Comparison of ENCODE assay signal across 19 cellular contexts in genomic region chr3:64392001-64392400, GRCh38.
"Had no signal": no experiment of that assay in that cellular context is flagged by ENCODE, and none has a peak within 500 bp of the region (broad histone marks: within the 10 kb centered on the region; RNA-seq: fewer than 3 reads in every experiment).

No MANE protein-coding gene starts in this region.

- H3K27ac Mint-ChIP-seq: activated T-helper 17 cell treated with anti-CD3 and anti-CD28 coated beads, Interleukin-2, amount 50 U/mL, for 72 hours; natural killer cell had no signal

- FAIRE-seq: frontal cortex, small intestine had no signal

- H3K9me3 ChIP-seq: body of pancreas, heart right ventricle, right atrium auricular region, transverse colon had no signal

- DNase-seq: activated CD4-positive, alpha-beta T cell treated with anti-CD3 and anti-CD28 coated beads, Interleukin-2, amount 50 U/mL, for 48 hours; activated CD4-positive, CD25-positive, alpha-beta regulatory T cell treated with anti-CD3 and anti-CD28 coated beads, Interleukin-2, amount 50 U/mL, for 72 hours; activated naive CD4-positive, alpha-beta T cell treated with Interleukin-2 at 50 U/mL for 16 hours; body of pancreas; central memory CD4-positive, alpha-beta T cell; heart right ventricle; natural killer cell; small intestine; stimulated activated CD4-positive, alpha-beta T cell treated with anti-CD3 and anti-CD28 coated beads, Interleukin-4, amount 100 ng/mL, for 24 hours; stimulated activated CD8-positive, alpha-beta memory T cell treated with anti-CD3 and anti-CD28 coated beads, Interleukin-4, amount 100 ng/mL, for 48 hours; stimulated activated naive CD4-positive, alpha-beta T cell treated with Interleukin-2 at 50 U/mL for 16 hours; substantia nigra; transverse colon had no signal

- H3K36me3 Mint-ChIP-seq: natural killer cell had no signal

- H3K4me1 Mint-ChIP-seq: activated T-helper 17 cell treated with anti-CD3 and anti-CD28 coated beads, Interleukin-2, amount 50 U/mL, for 72 hours; natural killer cell had no signal

- H3K36me3 ChIP-seq: heart right ventricle, right atrium auricular region, transverse colon had no signal

- H3K4me1 ChIP-seq: body of pancreas, right atrium auricular region, transverse colon had no signal

- H3K27ac ChIP-seq: body of pancreas, coronary artery, heart right ventricle, right atrium auricular region, transverse colon had no signal

- H3K4me3 Mint-ChIP-seq: activated T-helper 17 cell treated with anti-CD3 and anti-CD28 coated beads, Interleukin-2, amount 50 U/mL, for 72 hours; natural killer cell had no signal

- ATAC-seq: activated T-helper 17 cell treated with anti-CD3 and anti-CD28 coated beads, Interleukin-2, amount 50 U/mL, for 72 hours; body of pancreas; esophagus mucosa; natural killer cell had no signal

- H3K9me3 Mint-ChIP-seq: activated T-helper 17 cell treated with anti-CD3 and anti-CD28 coated beads, Interleukin-2, amount 50 U/mL, for 72 hours had no signal

- H3K27me3 ChIP-seq: body of pancreas, heart right ventricle, right atrium auricular region, transverse colon had no signal

- H3K4me3 ChIP-seq: body of pancreas, coronary artery, heart right ventricle, lung, right atrium auricular region, transverse colon had no signal
